21 cellular contexts compared by ENCODE assay signal in genomic region chr15:48924528-48925393, GRCh38. TPM values are rescaled to one million over a fixed set of nuclear protein-coding genes. Genes with fewer than 3 reads are reported as not detected.
DNase-seq lines count a peak whose midpoint lies in the region; FAIRE-seq and TF ChIP-seq lines count a peak whose summit lies in the region.
"Had no signal": no experiment of that assay in that cellular context is flagged by ENCODE, and none has a peak within 500 bp of the region (broad histone marks: within the 10 kb centered on the region; RNA-seq: fewer than 3 reads in every experiment).

No MANE protein-coding gene starts in this region.

- TF ChIP-seq POLR2A in H1 (IDR thresholded peaks at IDR 0.05; ENCODE audit: control extremely low read depth in 1 of 2, low read depth in 2 of 2, low read length in 2 of 2) = no peak

- H3K23me2 ChIP-seq in H1 (ENCODE audit: low read depth, low read length) = no peaks in the 10 kb centered on the region

- H3K79me2 ChIP-seq in ACC112 (ENCODE audit: control insufficient read depth, insufficient read depth, low read length, unreplicated experiment) = no peaks in the 10 kb centered on the region
- H3K79me2 ChIP-seq in H1 (ENCODE audit: control insufficient read depth in 1 of 2, insufficient read depth in 2 of 2, low read length in 2 of 2) = no peaks in the 10 kb centered on the region

- no peaks in the 10 kb centered on the region for H4K20me1 ChIP-seq in H1 (replicated peaks in 1 of 2; ENCODE audit: control insufficient read depth in 1 of 2, insufficient read depth in 2 of 2, low read length in 2 of 2)

- 89% methylated on average over 5 of the region's 5 CpGs; no CpG with 5 or more reads in 1 of the 2 experiments for WGBS in H1 (ENCODE audit: extremely low coverage in 1 of 2, insufficient coverage in 1 of 2, insufficient read length in 1 of 2, insufficient replicate concordance in 2 of 2, low coverage in 1 of 2, low lambda C conversion rate in 2 of 2, missing lambda C conversion rate in 1 of 2), 2 experiments

- no peak overlapping the region for H3K23ac ChIP-seq in H1 (ENCODE audit: insufficient read length)

- H3K4me3 Mint-ChIP-seq in T-helper 2 cell treated with Interferon-gamma antibody and Interleukin-4, amounts not matched to agents 5 μg/mL and 100 μg/mL, for 36 hours = peak overlapping the region; percentile 3
- H3K4me3 Mint-ChIP-seq: activated B cell treated with CpG ODN at 0.5 μM for 24 hours, memory B cell, naive B cell, T-helper 17 cell had no signal

- H3K27ac ChIP-seq in ACC112 (ENCODE audit: low read depth, low read length) (peak overlapping the region; percentile 82; the same call in 1 of the 2 replicates), H1 (ENCODE audit: low read depth, low read length) (no peak overlapping the region), WERI-Rb-1 (no peak overlapping the region)
- H3K27ac ChIP-seq: KMS-11, ovary, right lobe of liver, upper lobe of left lung had no signal

- H2BK5ac ChIP-seq in H1 (ENCODE audit: low read depth, low read length) = no peak overlapping the region

- H3K36me3 Mint-ChIP-seq in T-helper 2 cell treated with Interferon-gamma antibody and Interleukin-4, amounts not matched to agents 5 μg/mL and 100 μg/mL, for 36 hours (ENCODE audit: low read depth) = no peaks in the 10 kb centered on the region
- H3K36me3 Mint-ChIP-seq: memory B cell, naive B cell had no signal

- H3K27ac Mint-ChIP-seq in T-helper 2 cell treated with Interferon-gamma antibody and Interleukin-4, amounts not matched to agents 5 μg/mL and 100 μg/mL, for 36 hours = peak overlapping the region; percentile 91
- H3K27ac Mint-ChIP-seq: activated B cell treated with CpG ODN at 0.5 μM for 24 hours, memory B cell, naive B cell, T-helper 17 cell had no signal

- H3K79me1 ChIP-seq in H1 (ENCODE audit: low read depth, low read length) = no peaks in the 10 kb centered on the region

- H3K4me1 Mint-ChIP-seq in T-helper 2 cell treated with Interferon-gamma antibody and Interleukin-4, amounts not matched to agents 5 μg/mL and 100 μg/mL, for 36 hours (ENCODE audit: low read depth) = peaks cover 42% of the 10 kb centered on the region
- H3K4me1 Mint-ChIP-seq: activated B cell treated with CpG ODN at 0.5 μM for 24 hours, memory B cell, naive B cell, T-helper 17 cell had no signal

- no peak overlapping the region for H3K14ac ChIP-seq in H1 (ENCODE audit: insufficient read length)

- no peak overlapping the region for H2BK15ac ChIP-seq in H1 (ENCODE audit: low read length)

- H3K9me3 ChIP-seq in H1 (ENCODE audit: insufficient read depth in 2 of 2, low read depth in 1 of 2, low read length in 1 of 2) (no peaks in the 10 kb centered on the region), WERI-Rb-1 (ENCODE audit: severe bottlenecking) (no peaks in the 10 kb centered on the region)
- H3K9me3 ChIP-seq: ovary, right lobe of liver, upper lobe of left lung had no signal

- no peak for TF ChIP-seq EP300 in H1 (IDR thresholded peaks at IDR 0.05; ENCODE audit: borderline replicate concordance in 1 of 2, low read depth in 2 of 2, low read length in 2 of 2)

- H3K4me3 ChIP-seq in ACC112 (ENCODE audit: low read depth, low read length) = no peak overlapping the region
- no peak overlapping the region for H3K4me3 ChIP-seq in H1 (ENCODE audit: extremely low read depth in 1 of 4, insufficient read depth in 2 of 4, low read depth in 3 of 4, low read length in 4 of 4)
- H3K4me3 ChIP-seq in WERI-Rb-1 (ENCODE audit: low read depth, low read length) = no peak overlapping the region
- H3K4me3 ChIP-seq: ovary, right lobe of liver, upper lobe of left lung had no signal

- no peak overlapping the region for H2BK120ac ChIP-seq in H1 (replicated peaks; ENCODE audit: low read depth, low read length)

- TF ChIP-seq RAD21 in H1 (IDR thresholded peaks at IDR 0.05 in 1 of 2, conservative IDR thresholded peaks at IDR 0.05 in 1 of 2; ENCODE audit: low read depth in 2 of 2, low read length in 2 of 2) = no peak

- H2AFZ ChIP-seq in ACC112 (ENCODE audit: low read length, unreplicated experiment) (no peak overlapping the region), H1 (ENCODE audit: low read length) (peak overlapping the region; percentile 57; the same call in 1 of the 2 replicates)

- H3K36me3 ChIP-seq in ACC112 (ENCODE audit: insufficient read depth, low read length) (no peaks in the 10 kb centered on the region), H1 (ENCODE audit: control insufficient read depth in 2 of 4, insufficient read depth in 4 of 4, low read length in 3 of 4) (no peaks in the 10 kb centered on the region), WERI-Rb-1 (no peaks in the 10 kb centered on the region)
- H3K36me3 ChIP-seq: ovary, right lobe of liver, upper lobe of left lung had no signal

- H3K9me3 Mint-ChIP-seq in T-helper 2 cell treated with Interferon-gamma antibody and Interleukin-4, amounts not matched to agents 5 μg/mL and 100 μg/mL, for 36 hours = no peaks in the 10 kb centered on the region
- H3K9me3 Mint-ChIP-seq: activated B cell treated with CpG ODN at 0.5 μM for 24 hours, memory B cell had no signal

- no peak overlapping the region for H2BK12ac ChIP-seq in H1 (ENCODE audit: low read depth, low read length)

- peaks cover 12% of the 10 kb centered on the region for H3K4me1 ChIP-seq in ACC112 (ENCODE audit: control insufficient read depth, insufficient read depth, low read length, unreplicated experiment)
- no peaks in the 10 kb centered on the region for H3K4me1 ChIP-seq in H1 (replicated peaks in 1 of 4; ENCODE audit: control insufficient read depth in 3 of 4, insufficient read depth in 4 of 4, low read length in 3 of 4)
- H3K4me1 ChIP-seq: right lobe of liver, upper lobe of left lung had no signal

- H3K27me3 ChIP-seq in ACC112 (ENCODE audit: insufficient read depth, low read length) (no peaks in the 10 kb centered on the region), H1 (replicated peaks in 1 of 4; ENCODE audit: control insufficient read depth in 3 of 4, extremely low read depth in 1 of 4, insufficient read depth in 3 of 4, low read length in 3 of 4) (peaks cover 0 to 1% (median 0%) of the 10 kb centered on the region in 4 experiments; a peak in 1 of 7 replicates), WERI-Rb-1 (ENCODE audit: insufficient read depth, low read depth, severe bottlenecking) (no peaks in the 10 kb centered on the region)
- H3K27me3 ChIP-seq: ovary, right lobe of liver, upper lobe of left lung had no signal

- no peak for TF ChIP-seq CTCF in H1 (IDR thresholded peaks at IDR 0.05; ENCODE audit: control extremely low read depth in 1 of 3, insufficient read depth in 1 of 3, low read depth in 1 of 3, low read length in 3 of 3)
- TF ChIP-seq CTCF in WERI-Rb-1 (IDR thresholded peaks at IDR 0.05; ENCODE audit: low read depth, low read length) = no peak

- no peak overlapping the region for H2BK20ac ChIP-seq in H1 (ENCODE audit: low read length)

- peak; percentile 12 for DNase-seq in EH (ENCODE audit: low read depth)
- DNase-seq in T-helper 2 cell treated with Interferon-gamma antibody and Interleukin-4, amounts not matched to agents 5 μg/mL and 100 μg/mL, for 36 hours (ENCODE audit: low spot score) = no peak
- DNase-seq in H1 (ENCODE audit: low read depth in 1 of 2, low spot score in 2 of 2) = no peak
- DNase-seq in GM19240 (ENCODE audit: insufficient read length, low spot score) = no peak
- no peak for DNase-seq in NCI-H1436 (lab: John Stamatoyannopoulos, UW)
- no peak for DNase-seq in NCI-H69 (lab: John Stamatoyannopoulos, UW)
- no peak for DNase-seq in WERI-Rb-1
- DNase-seq: activated B cell treated with CpG ODN at 0.5 μM for 24 hours; COR-L47; naive B cell; NCI-H1092; NCI-H2107; ovary; right lobe of liver; stimulated activated naive CD4-positive, alpha-beta T cell; T-helper 17 cell; upper lobe of left lung had no signal

- H3K4ac ChIP-seq in H1 (replicated peaks; ENCODE audit: insufficient read length, low read depth, low read length) = no peak overlapping the region

- H4K91ac ChIP-seq in H1 (replicated peaks; ENCODE audit: insufficient read length, low read length) = no peak overlapping the region

- H3K27me3 Mint-ChIP-seq in T-helper 2 cell treated with Interferon-gamma antibody and Interleukin-4, amounts not matched to agents 5 μg/mL and 100 μg/mL, for 36 hours (ENCODE audit: low read depth) = no peaks in the 10 kb centered on the region

- H3K4me2 ChIP-seq in H1 (ENCODE audit: insufficient read depth in 1 of 2, low read depth in 2 of 2, low read length in 2 of 2) = no peak overlapping the region
- H3K4me2 ChIP-seq: KMS-11 had no signal

- no peak for FAIRE-seq in H1 (lab: Jason Lieb, UNC)
- FAIRE-seq: colon had no signal

- no peak overlapping the region for H3K9ac ChIP-seq in H1 (replicated peaks in 1 of 4; ENCODE audit: extremely low read depth in 1 of 4, low read depth in 3 of 4, low read length in 3 of 4)
- H3K9ac ChIP-seq: KMS-11 had no signal

- H3K18ac ChIP-seq in H1 (ENCODE audit: extremely low read depth, low read length) = no peak overlapping the region

- no peak overlapping the region for H3K56ac ChIP-seq in H1 (replicated peaks; ENCODE audit: insufficient read length, low read depth, low read length)

- POLR2A ChIA-PET in H1 (lab: Charles Lee; ENCODE audit: partially characterized antibody) = no interaction called here

- H4K5ac ChIP-seq in H1 (ENCODE audit: insufficient read length, low read depth, low read length) = no peak overlapping the region

- no peak overlapping the region for H4K8ac ChIP-seq in H1 (ENCODE audit: extremely low read depth, insufficient read depth, low read length)

- H2AK5ac ChIP-seq in H1 (ENCODE audit: low read depth, low read length) = no peak overlapping the region

- CTCF ChIA-PET in H1 (lab: Charles Lee; ENCODE audit: partially characterized antibody) = interaction anchor here (1.0 to 1.9 kb wide), 4 partner anchors 29 to 47 kb away, joined by 3 to 5 read pairs (median 4); no protein-coding TSS in a partner anchor

RNA-seq across cellular contexts. Expression of gene SHC4, which starts 39.0 kb away (rescaled TPM):
- 0.30 and 0.54 TPM in 2 replicates for total RNA-seq in H1 (2021; fragmentation: NEBNext Ultra II Directional; extraction: Animal tissue kit (Norgen Biotek cat#: 25700))
- 0.15 and 0.36 TPM in 2 replicates for polyA plus RNA-seq in H1 (2011; rRNA removed)
- 0.39 TPM for polyA plus RNA-seq in H1 (2011; cell fraction: cytosol; rRNA removed)
- polyA plus RNA-seq in H1 (2011; cell fraction: nucleus; rRNA removed) = 0.19 TPM
- polyA plus RNA-seq in H1 (2012, experiment 1 of 2) = 0.15 to 0.62 TPM (median 0.28 TPM) in 4 replicates
- not detected for polyA plus RNA-seq in H1 (2012, experiment 2 of 2)
- polyA plus RNA-seq in H1 (2013, experiment 1 of 2) = 0.32 TPM
- 0.22 TPM for polyA plus RNA-seq in H1 (2013, experiment 2 of 2)
- 0.98 and 1.0 TPM in 2 replicates for polyA minus RNA-seq in H1 (2011; rRNA and poly(A)+ RNA removed)
- not detected for polyA minus RNA-seq in H1 (2011; cell fraction: cytosol; rRNA and poly(A)+ RNA removed)
- polyA minus RNA-seq in H1 (2011; cell fraction: nucleus; rRNA and poly(A)+ RNA removed) = 4.5 TPM
- total RNA-seq: activated B cell treated with CpG ODN at 0.5 μM for 24 hours had no signal

RNA-seq across cellular contexts. Expression of gene EID1, which starts 46.8 kb away (rescaled TPM):
- total RNA-seq in H1 (2021; fragmentation: NEBNext Ultra II Directional; extraction: Animal tissue kit (Norgen Biotek cat#: 25700)) = 110 and 135 TPM in 2 replicates
- 89.0 and 101 TPM in 2 replicates for polyA plus RNA-seq in H1 (2011; rRNA removed)
- polyA plus RNA-seq in H1 (2011; cell fraction: cytosol; rRNA removed) = 203 TPM
- 66.3 TPM for polyA plus RNA-seq in H1 (2011; cell fraction: nucleus; rRNA removed)
- 111 to 130 TPM (median 118 TPM) in 4 replicates for polyA plus RNA-seq in H1 (2012, experiment 1 of 2)
- polyA plus RNA-seq in H1 (2012, experiment 2 of 2) = 16.5 TPM
- 138 TPM for polyA plus RNA-seq in H1 (2013, experiment 1 of 2)
- polyA plus RNA-seq in H1 (2013, experiment 2 of 2) = 114 TPM
- 21.0 and 24.0 TPM in 2 replicates for polyA minus RNA-seq in H1 (2011; rRNA and poly(A)+ RNA removed)
- 51.6 TPM for polyA minus RNA-seq in H1 (2011; cell fraction: cytosol; rRNA and poly(A)+ RNA removed)
- 38.6 TPM for polyA minus RNA-seq in H1 (2011; cell fraction: nucleus; rRNA and poly(A)+ RNA removed)
